In the genomic region with DNA sequence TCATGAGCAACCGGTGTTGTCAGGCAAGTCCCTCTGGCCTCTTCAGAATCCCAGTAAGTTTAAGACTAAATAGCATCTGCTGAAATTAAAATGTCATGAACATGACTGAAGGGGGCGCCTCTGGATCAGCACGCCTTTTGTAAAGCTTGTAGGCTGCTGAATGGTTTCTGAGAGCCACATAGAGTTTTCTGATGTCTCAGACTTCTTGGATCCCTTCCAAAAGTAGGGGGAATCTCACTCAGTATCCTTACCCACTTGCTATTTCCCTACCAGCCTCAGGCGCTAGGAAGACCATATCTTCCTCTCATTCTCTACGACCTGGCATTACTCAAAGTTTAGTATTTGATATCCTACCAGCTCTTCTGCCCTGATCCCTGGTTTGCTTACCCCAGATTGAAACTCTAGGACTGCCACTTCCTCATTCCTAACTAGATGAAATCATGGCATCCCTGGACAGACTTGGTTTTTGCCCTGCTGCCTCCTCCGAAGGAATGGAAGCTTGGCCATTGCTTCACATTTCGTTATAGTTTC, we compare ENCODE assay signal across 8 cellular contexts.
DNase-seq lines count a peak whose midpoint lies in the region; ATAC-seq and TF ChIP-seq lines count a peak whose summit lies in the region.

No MANE protein-coding gene starts in this region.

- POLR2A ChIA-PET in MCF 10A (lab: Yijun Ruan, JAX), result interaction anchor here (0.7 to 2.2 kb wide), 2 partner anchors 64 to 253 kb away, joined by 3 to 6 read pairs; no protein-coding TSS in a partner anchor

- no peaks in the 10 kb centered on the region for H3K4me1 Mint-ChIP-seq in MCF 10A (ENCODE audit: insufficient read depth, unreplicated experiment)

- no peak overlapping the region for H3K4me3 Mint-ChIP-seq in MCF 10A (ENCODE audit: unreplicated experiment)

- H3K4me1 ChIP-seq in breast epithelium, result no peaks in the 10 kb centered on the region

- no peaks in the 10 kb centered on the region for H3K9me3 ChIP-seq in breast epithelium

- H3K27me3 Mint-ChIP-seq in MCF 10A (ENCODE audit: insufficient read depth, unreplicated experiment), result no peaks in the 10 kb centered on the region

- TF ChIP-seq POLR2A in breast epithelium (IDR thresholded peaks at IDR 0.05) (no peak), lower leg skin (IDR thresholded peaks at IDR 0.05) (no peak)

- no peaks in the 10 kb centered on the region for H3K27me3 ChIP-seq in breast epithelium

- no peaks in the 10 kb centered on the region for H3K36me3 ChIP-seq in breast epithelium

- CTCF ChIA-PET in MCF 10A (lab: Yijun Ruan, JAX), result interaction anchor here (0.7 to 2.2 kb wide), 7 partner anchors 10 to 324 kb away, joined by 3 to 6 read pairs (median 4); no protein-coding TSS in a partner anchor

- H3K27ac ChIP-seq in breast epithelium, result no peak overlapping the region

- BruUV-seq in MCF 10A (replicated peaks; lab: Mats Ljungman, UMichigan), result no TSS peak

- no peaks in the 10 kb centered on the region for H3K9me3 Mint-ChIP-seq in MCF 10A (ENCODE audit: unreplicated experiment)

- intact Hi-C loops in MCF 10A (cut with micrococcal nuclease) (loop anchor here (1.0 to 10.0 kb wide), 4 partner anchors 69 to 324 kb away; a partner anchor contains a TSS), breast epithelium (cut with DNase I; ENCODE audit: low total_unique reads) (no loop called here), lower leg skin (cut with DNase I; ENCODE audit: low total_unique reads) (no loop called here)

- H3K27ac Mint-ChIP-seq in MCF 10A (ENCODE audit: low read depth, unreplicated experiment), result no peak overlapping the region

- H3K4me3 ChIP-seq in breast epithelium (no peak overlapping the region), lower leg skin (ENCODE audit: low read depth, poor library complexity, severe bottlenecking) (no peak overlapping the region)

- H3K36me3 Mint-ChIP-seq in MCF 10A (ENCODE audit: insufficient read depth, unreplicated experiment), result no peaks in the 10 kb centered on the region

- peak; percentile 63 for ATAC-seq in HG03460 (IDR thresholded peaks at IDR 0.05; ENCODE audit: unreplicated experiment)

- whole genome bisulfite sequencing in lower leg skin, 2 donors, result 83 to 87% methylated on average over 7 of the region's 7 CpGs

- TF ChIP-seq CTCF in MCF 10A (IDR thresholded peaks at IDR 0.05; ENCODE audit: unreplicated experiment) (peak; percentile 39), breast epithelium (IDR thresholded peaks at IDR 0.05) (no peak), lower leg skin (IDR thresholded peaks at IDR 0.05) (no peak)

- DNase-seq in MCF 10A (ENCODE audit: unreplicated experiment) (peak; percentile 78), breast epithelium (ENCODE audit: low spot score in 2 of 2) (no peak), RPMI7951 (ENCODE audit: low read depth) (peak; percentile 83), amniotic epithelial cell (ENCODE audit: low read depth) (peak; percentile 81), left kidney (ENCODE audit: low read depth, low spot score) (peak; percentile 55), lower leg skin (ENCODE audit: low spot score in 2 of 2) (no peak), DMS153 treated with DMSO at 0.1 percent for 48 hours (lab: John Stamatoyannopoulos, UW; ENCODE audit: unreplicated experiment) (no peak)

Comparison
In these comparisons a context has a peak if more than half of its experiments do, and no peak if none do; other contexts are left out.
1. DNase-seq: peak in MCF 10A (single experiment), RPMI7951 (single experiment), amniotic epithelial cell (single experiment) and left kidney (single experiment); none in breast epithelium (0 of 2), lower leg skin (0 of 2) and DMS153 treated with DMSO at 0.1 percent for 48 hours (single experiment).